Comparison of ENCODE assay signal across 26 cellular contexts in the genomic region with DNA sequence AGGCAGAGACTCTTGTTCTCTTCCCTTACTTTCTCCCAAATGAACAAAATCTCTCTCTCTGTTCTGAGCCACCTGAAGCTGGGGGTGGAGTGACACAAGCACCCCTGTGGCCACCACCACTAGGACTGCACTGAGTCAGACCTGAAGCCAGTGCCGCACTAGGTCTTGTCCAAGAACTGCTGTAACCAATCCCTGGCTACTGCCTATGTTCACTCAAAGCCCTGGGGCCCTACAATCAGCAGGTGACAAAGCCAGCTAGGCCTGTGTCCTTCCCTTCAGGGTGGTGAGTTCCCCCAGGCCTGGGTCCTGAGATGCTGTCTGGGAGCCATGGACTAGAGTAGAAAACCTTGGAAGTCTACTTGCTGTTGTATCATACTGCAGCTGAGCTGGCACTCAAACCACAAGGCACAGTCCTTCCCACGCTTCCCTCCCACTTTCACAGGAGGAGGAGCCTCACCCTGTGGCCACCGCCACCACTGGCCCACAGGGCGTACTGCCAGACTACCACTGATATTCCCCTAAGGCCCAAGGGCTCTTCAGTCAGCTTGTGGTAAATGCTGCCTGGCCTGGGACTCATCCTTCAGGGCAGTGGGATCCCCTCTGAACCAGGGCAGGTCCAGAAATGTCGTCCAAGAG.
DNase-seq lines count a peak whose midpoint lies in the region; ATAC-seq and TF ChIP-seq lines count a peak whose summit lies in the region.
"Had no signal": no experiment of that assay in that cellular context is flagged by ENCODE, and none has a peak within 500 bp of the region (broad histone marks: within the 10 kb centered on the region; RNA-seq: fewer than 3 reads in every experiment).

No MANE protein-coding gene starts in this region.

- DNase-seq in EH (ENCODE audit: low read depth) (peak; percentile 15), KBM-7 (peak; percentile 2), T1000 (lab: John Stamatoyannopoulos, UW) (peak; percentile 1), fibroblast of gingiva (ENCODE audit: low read depth) (peak; percentile 26), cerebellar nuclear complex (lab: John Stamatoyannopoulos, UW) (no peak), tibial artery (no peak)
- no peak for DNase-seq in stimulated activated CD4-positive, alpha-beta T cell treated with anti-CD3 and anti-CD28 coated beads, Interleukin-12 subunit alpha, Interleukin-12 subunit beta, amount 100 ng/mL, for 4 hours
- DNase-seq: activated CD4-positive, alpha-beta T cell treated with anti-CD3 and anti-CD28 coated beads, Interleukin-2, amount 50 U/mL, for 4 hours; activated naive CD4-positive, alpha-beta T cell treated with Interleukin-2 at 50 U/mL for 16 hours; activated T-cell treated with anti-CD3 and anti-CD28 coated beads, Interleukin-2, amount 50 U/mL, for 72 hours; adrenal gland; brain microvascular endothelial cell; CD8-positive, alpha-beta T cell; glutamatergic neuron; islet precursor cell; left ventricle myocardium superior; midbrain; NCI-H1417; NCI-H2081 treated with DMSO at 0.1 percent for 48 hours; NCI-H446; NCI-H82; stimulated activated CD8-positive, alpha-beta memory T cell treated with anti-CD3 and anti-CD28 coated beads, Interleukin-4, amount 100 ng/mL, for 48 hours; stimulated activated naive CD8-positive, alpha-beta T cell treated with anti-CD3 and anti-CD28 coated beads, Interleukin-15, amount 100 ng/mL, for 72 hours had no signal

- no peak overlapping the region for H3K27ac ChIP-seq in tibial artery
- H3K27ac ChIP-seq: adrenal gland, brain microvascular endothelial cell, skin epidermis, tibial nerve had no signal

- no peaks in the 10 kb centered on the region for H3K27me3 ChIP-seq in tibial artery
- H3K27me3 ChIP-seq: brain microvascular endothelial cell, tibial nerve had no signal

- in situ Hi-C loops in KBM-7 (cut with MboI; ENCODE audit: low pct_unique_long_range_greater_than_20kb, low sequenced_read_pairs): no loop called here

- no peaks in the 10 kb centered on the region for H3K4me1 ChIP-seq in tibial artery
- H3K4me1 ChIP-seq: adrenal gland, tibial nerve had no signal

- H3K36me3 ChIP-seq in tibial artery: no peaks in the 10 kb centered on the region
- H3K36me3 ChIP-seq: adrenal gland, brain microvascular endothelial cell, tibial nerve had no signal

- H3K4me3 ChIP-seq in tibial artery: no peak overlapping the region
- H3K4me3 ChIP-seq: adrenal gland, skin epidermis, tibial nerve had no signal

- no peak for TF ChIP-seq CTCF in tibial artery (IDR thresholded peaks at IDR 0.05)

- intact Hi-C loops in tibial artery (cut with DNase I; ENCODE audit: low total_unique reads): no loop called here

- ATAC-seq in HG03457 (IDR thresholded peaks at IDR 0.05; ENCODE audit: unreplicated experiment): no peak
- ATAC-seq: activated T-cell treated with anti-CD3 and anti-CD28 coated beads, Interleukin-2, amount 50 U/mL, for 72 hours; CD8-positive, alpha-beta T cell; left ventricle myocardium superior; stimulated activated naive CD8-positive, alpha-beta T cell treated with anti-CD3 and anti-CD28 coated beads, Interleukin-15, amount 100 ng/mL, for 72 hours had no signal

- no peaks in the 10 kb centered on the region for H3K9me3 ChIP-seq in tibial artery
- H3K9me3 ChIP-seq: adrenal gland, tibial nerve had no signal

Comparison
In these comparisons a context has a peak if more than half of its experiments do, and no peak if none do; other contexts are left out.
1. DNase-seq: peak in EH (single experiment), KBM-7 (single experiment), T1000 (single experiment) and fibroblast of gingiva (single experiment); none in stimulated activated CD4-positive, alpha-beta T cell treated with anti-CD3 and anti-CD28 coated beads, Interleukin-12 subunit alpha, Interleukin-12 subunit beta, amount 100 ng/mL, for 4 hours (single experiment), cerebellar nuclear complex (0 of 2) and tibial artery (0 of 2).